Comparison of ENCODE assay signal across 18 cellular contexts in the genomic region with DNA sequence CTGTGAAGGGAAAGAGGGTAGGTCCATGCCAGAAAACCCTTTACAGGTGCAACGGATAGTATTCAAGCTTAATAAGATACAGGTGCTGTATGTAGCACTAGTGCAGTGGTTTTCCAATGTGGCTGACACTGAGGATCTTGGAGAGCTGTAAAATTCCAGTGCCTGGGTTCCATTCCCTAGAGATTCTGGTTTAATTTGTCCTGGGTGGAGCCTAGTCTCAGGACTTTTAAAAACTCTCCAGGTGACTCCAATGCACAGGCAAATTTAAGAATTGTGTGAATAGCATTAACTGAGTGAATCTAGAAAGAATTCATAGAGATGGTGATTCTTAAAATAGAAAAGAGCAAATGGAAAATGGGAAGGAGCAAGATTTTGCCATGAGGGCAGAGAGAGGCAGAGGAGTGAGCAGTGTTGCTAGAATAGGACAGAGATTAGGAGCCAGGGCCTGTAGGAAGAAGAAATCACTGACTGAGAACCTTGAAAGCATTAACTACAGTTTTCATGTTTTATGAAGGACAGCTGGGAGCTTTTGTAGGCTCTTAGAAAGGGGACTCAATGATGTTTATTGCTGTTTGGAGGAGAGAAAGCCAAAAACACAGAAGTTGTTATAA.
"Had no signal": no experiment of that assay in that cellular context is flagged by ENCODE, and none has a peak within 500 bp of the region (broad histone marks: within the 10 kb centered on the region; RNA-seq: fewer than 3 reads in every experiment).

No MANE protein-coding gene starts in this region.

- H3K9me3 ChIP-seq: pancreas, spleen, thoracic aorta, upper lobe of right lung had no signal

- DNase-seq: activated CD4-positive, alpha-beta T cell treated with anti-CD3 and anti-CD28 coated beads for 48 hours; activated CD4-positive, CD25-positive, alpha-beta regulatory T cell; activated CD8-positive, alpha-beta memory T cell treated with anti-CD3 and anti-CD28 coated beads, Interleukin-2, amount 50 U/mL, for 4 hours; activated CD8-positive, alpha-beta T cell treated with anti-CD3 and anti-CD28 coated beads, Interleukin-2, amount 10 ng/mL, durations not matched to agents 7 days and 5 days; activated naive CD4-positive, alpha-beta T cell treated with anti-CD3 and anti-CD28 coated beads, Interleukin-2, amount 50 U/mL, for 16 hours; activated T-cell treated with anti-CD3 and anti-CD28 coated beads, Interleukin-2, amount 50 U/mL, for 4 hours; endodermal cell; hippocampal formation; naive B cell; pancreas; spleen; stimulated activated CD4-positive, alpha-beta T cell treated with anti-CD3 and anti-CD28 coated beads, Interleukin-4, amount 100 ng/mL, for 4 hours; stimulated activated naive B cell treated with anti-CD40 and anti-IgM and Interleukin-4, amounts not matched to agents 10 μg/mL and 1 μg/mL and 100 μg/mL, for 72 hours; T1000; upper lobe of right lung had no signal

- H3K27ac ChIP-seq: epithelial cell of prostate, pancreas, spleen, upper lobe of right lung had no signal

- H3K4me3 Mint-ChIP-seq: activated CD8-positive, alpha-beta T cell treated with anti-CD3 and anti-CD28 coated beads, Interleukin-2, amount 10 ng/mL, durations not matched to agents 7 days and 5 days; activated T-cell treated with anti-CD3 and anti-CD28 coated beads, Interleukin-2, amount 50 U/mL, for 4 hours; endodermal cell; stimulated activated naive B cell treated with anti-CD40 and anti-IgM and Interleukin-4, amounts not matched to agents 10 μg/mL and 1 μg/mL and 100 μg/mL, for 72 hours had no signal

- H3K36me3 ChIP-seq: pancreas, spleen, thoracic aorta, upper lobe of right lung had no signal

- ATAC-seq: activated CD8-positive, alpha-beta T cell treated with anti-CD3 and anti-CD28 coated beads, Interleukin-2, amount 10 ng/mL, durations not matched to agents 7 days and 5 days; pancreas; sciatic nerve; stimulated activated naive B cell treated with anti-CD40 and anti-IgM and Interleukin-4, amounts not matched to agents 10 μg/mL and 1 μg/mL and 100 μg/mL, for 72 hours; upper lobe of right lung had no signal

- H3K4me1 ChIP-seq: upper lobe of right lung had no signal

- H3K9me3 Mint-ChIP-seq: activated T-cell treated with anti-CD3 and anti-CD28 coated beads, Interleukin-2, amount 50 U/mL, for 4 hours; endodermal cell; naive B cell had no signal

- H3K27ac Mint-ChIP-seq: activated CD8-positive, alpha-beta T cell treated with anti-CD3 and anti-CD28 coated beads, Interleukin-2, amount 10 ng/mL, durations not matched to agents 7 days and 5 days; endodermal cell; stimulated activated naive B cell treated with anti-CD40 and anti-IgM and Interleukin-4, amounts not matched to agents 10 μg/mL and 1 μg/mL and 100 μg/mL, for 72 hours had no signal

- H3K36me3 Mint-ChIP-seq: naive B cell had no signal

- H3K27me3 Mint-ChIP-seq: naive B cell; stimulated activated naive B cell treated with anti-CD40 and anti-IgM and Interleukin-4, amounts not matched to agents 10 μg/mL and 1 μg/mL and 100 μg/mL, for 72 hours had no signal

- H3K4me3 ChIP-seq: pancreas, spleen, thoracic aorta, upper lobe of right lung had no signal

- H3K27me3 ChIP-seq: pancreas, spleen, upper lobe of right lung had no signal
